Comparison of ENCODE assay signal across 1 cellular context in genomic region chr1:1274931-1275431, GRCh38.
TF ChIP-seq lines count a peak whose summit lies in the region.

No MANE protein-coding gene starts in this region.

TF ChIP-seq in WTC11, 78 proteins besides CTCF, POLR2A, EP300 and RAD21 (continued from another document):
- TF ChIP-seq TP53 (CRISPR knock-in tag; IDR thresholded peaks at IDR 0.05): no peak
- no peak for TF ChIP-seq EMX1 (CRISPR knock-in tag; IDR thresholded peaks at IDR 0.05)
- no peak for TF ChIP-seq NR3C1 (CRISPR knock-in tag; conservative IDR thresholded peaks at IDR 0.05; ENCODE audit: low read depth)
- no peak for TF ChIP-seq ZNF671 (CRISPR knock-in tag; IDR thresholded peaks at IDR 0.05)
- TF ChIP-seq JUN (CRISPR knock-in tag; IDR thresholded peaks at IDR 0.05): no peak
- no peak for TF ChIP-seq PREB (CRISPR knock-in tag; IDR thresholded peaks at IDR 0.05; ENCODE audit: borderline replicate concordance)
- no peak for TF ChIP-seq MYBL2 (CRISPR knock-in tag; IDR thresholded peaks at IDR 0.05)
- TF ChIP-seq OVOL2 (CRISPR knock-in tag; IDR thresholded peaks at IDR 0.05; ENCODE audit: borderline replicate concordance): no peak
- no peak for TF ChIP-seq ZMAT4 (CRISPR knock-in tag; IDR thresholded peaks at IDR 0.05)
- TF ChIP-seq USF1 (CRISPR knock-in tag; IDR thresholded peaks at IDR 0.05): no peak
- no peak for TF ChIP-seq ERG (CRISPR knock-in tag; IDR thresholded peaks at IDR 0.05)
- TF ChIP-seq ELF4 (CRISPR knock-in tag; IDR thresholded peaks at IDR 0.05; ENCODE audit: low read depth): no peak
